In the genomic region with DNA sequence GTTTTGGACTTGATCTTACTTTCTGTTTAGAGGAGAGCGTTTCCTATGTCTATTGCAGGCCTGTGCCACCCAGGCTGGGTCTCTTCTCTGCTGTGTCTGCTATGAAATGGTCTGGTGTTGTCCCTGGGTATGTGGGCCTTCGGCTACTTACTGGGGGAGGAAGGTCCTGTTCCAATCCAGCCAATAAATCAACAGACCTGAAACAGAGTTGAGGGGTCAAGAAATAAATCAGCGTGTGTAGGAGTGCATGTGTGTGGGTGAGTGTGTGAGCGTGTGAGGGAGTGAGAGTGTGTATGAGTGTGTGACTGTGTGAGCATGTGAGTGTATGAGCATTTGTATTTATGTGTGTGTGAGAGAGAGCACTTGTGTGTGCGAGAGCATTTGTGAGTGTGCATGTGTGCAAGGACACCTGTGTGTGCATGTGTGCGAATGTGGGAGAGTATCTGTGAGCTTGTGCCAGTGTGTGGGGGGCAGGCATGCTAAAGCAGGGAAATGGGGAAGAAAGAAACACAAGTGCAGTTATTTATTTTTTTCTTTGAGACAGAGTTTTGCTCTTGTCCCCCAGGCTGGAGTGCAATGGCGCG, we compare ENCODE assay signal across 1 cellular context.
TF ChIP-seq lines count a peak whose summit lies in the region.

No MANE protein-coding gene starts in this region.

TF ChIP-seq in WTC11, 78 proteins besides CTCF, POLR2A, EP300 and RAD21 (continued from another document):
- TF ChIP-seq, protein P1, sequence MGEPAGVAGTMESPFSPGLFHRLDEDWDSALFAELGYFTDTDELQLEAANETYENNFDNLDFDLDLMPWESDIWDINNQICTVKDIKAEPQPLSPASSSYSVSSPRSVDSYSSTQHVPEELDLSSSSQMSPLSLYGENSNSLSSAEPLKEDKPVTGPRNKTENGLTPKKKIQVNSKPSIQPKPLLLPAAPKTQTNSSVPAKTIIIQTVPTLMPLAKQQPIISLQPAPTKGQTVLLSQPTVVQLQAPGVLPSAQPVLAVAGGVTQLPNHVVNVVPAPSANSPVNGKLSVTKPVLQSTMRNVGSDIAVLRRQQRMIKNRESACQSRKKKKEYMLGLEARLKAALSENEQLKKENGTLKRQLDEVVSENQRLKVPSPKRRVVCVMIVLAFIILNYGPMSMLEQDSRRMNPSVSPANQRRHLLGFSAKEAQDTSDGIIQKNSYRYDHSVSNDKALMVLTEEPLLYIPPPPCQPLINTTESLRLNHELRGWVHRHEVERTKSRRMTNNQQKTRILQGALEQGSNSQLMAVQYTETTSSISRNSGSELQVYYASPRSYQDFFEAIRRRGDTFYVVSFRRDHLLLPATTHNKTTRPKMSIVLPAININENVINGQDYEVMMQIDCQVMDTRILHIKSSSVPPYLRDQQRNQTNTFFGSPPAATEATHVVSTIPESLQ (CRISPR knock-in tag; IDR thresholded peaks at IDR 0.05), result no peak
- TF ChIP-seq ZNF396 (CRISPR knock-in tag; IDR thresholded peaks at IDR 0.05; ENCODE audit: borderline replicate concordance) (no peak), JUN (CRISPR knock-in tag; IDR thresholded peaks at IDR 0.05) (no peak), NFATC4 (CRISPR knock-in tag; IDR thresholded peaks at IDR 0.05) (no peak), SMAD4 (CRISPR knock-in tag; IDR thresholded peaks at IDR 0.05) (no peak), NFE2L1 (CRISPR knock-in tag; IDR thresholded peaks at IDR 0.05) (no peak), NFYB (CRISPR knock-in tag; conservative IDR thresholded peaks at IDR 0.05; ENCODE audit: low read depth) (no peak), ZNF263 (CRISPR knock-in tag; IDR thresholded peaks at IDR 0.05; ENCODE audit: low read depth) (no peak), TEAD4 (CRISPR knock-in tag; IDR thresholded peaks at IDR 0.05) (no peak), GRHL2 (CRISPR knock-in tag; IDR thresholded peaks at IDR 0.05; ENCODE audit: insufficient replicate concordance, severe bottlenecking) (no peak), KAT7 (CRISPR knock-in tag; IDR thresholded peaks at IDR 0.05; ENCODE audit: borderline replicate concordance) (no peak), CBFB (CRISPR knock-in tag; IDR thresholded peaks at IDR 0.05; ENCODE audit: low read depth) (no peak)
- TF ChIP-seq, protein P2, sequence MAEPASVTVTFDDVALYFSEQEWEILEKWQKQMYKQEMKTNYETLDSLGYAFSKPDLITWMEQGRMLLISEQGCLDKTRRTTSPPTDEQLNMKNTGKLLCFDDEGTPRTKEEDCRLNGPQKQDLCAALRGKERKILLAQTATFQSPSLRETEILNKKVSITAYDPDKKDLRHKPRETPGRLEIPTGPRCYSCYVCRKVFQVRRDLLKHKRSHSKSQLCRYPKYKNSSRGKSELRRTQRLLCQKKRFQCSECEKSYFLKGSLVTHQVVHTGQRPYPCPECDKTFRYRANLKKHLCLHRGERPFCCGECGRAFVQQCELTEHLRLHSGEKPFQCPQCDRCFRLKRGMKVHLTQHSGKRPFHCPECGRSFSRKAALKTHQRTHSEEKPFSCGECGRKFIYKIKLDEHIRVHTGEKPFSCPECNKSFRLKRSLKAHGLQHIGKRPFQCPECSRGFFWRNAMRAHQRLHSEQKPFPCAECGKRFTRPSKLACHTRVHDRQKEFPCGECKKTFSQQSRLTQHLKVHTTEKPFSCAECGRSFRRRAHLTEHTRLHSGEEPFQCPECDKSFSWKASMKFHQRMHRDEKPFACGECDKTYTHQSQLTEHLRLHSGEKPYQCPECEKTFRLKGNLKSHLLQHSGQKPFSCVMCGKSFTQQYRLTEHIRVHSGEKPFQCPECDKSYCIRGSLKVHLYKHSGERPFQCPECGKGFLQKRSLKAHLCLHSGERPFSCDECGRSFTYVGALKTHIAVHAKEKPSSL (CRISPR knock-in tag; conservative IDR thresholded peaks at IDR 0.05), result no peak
- TF ChIP-seq, protein P3, sequence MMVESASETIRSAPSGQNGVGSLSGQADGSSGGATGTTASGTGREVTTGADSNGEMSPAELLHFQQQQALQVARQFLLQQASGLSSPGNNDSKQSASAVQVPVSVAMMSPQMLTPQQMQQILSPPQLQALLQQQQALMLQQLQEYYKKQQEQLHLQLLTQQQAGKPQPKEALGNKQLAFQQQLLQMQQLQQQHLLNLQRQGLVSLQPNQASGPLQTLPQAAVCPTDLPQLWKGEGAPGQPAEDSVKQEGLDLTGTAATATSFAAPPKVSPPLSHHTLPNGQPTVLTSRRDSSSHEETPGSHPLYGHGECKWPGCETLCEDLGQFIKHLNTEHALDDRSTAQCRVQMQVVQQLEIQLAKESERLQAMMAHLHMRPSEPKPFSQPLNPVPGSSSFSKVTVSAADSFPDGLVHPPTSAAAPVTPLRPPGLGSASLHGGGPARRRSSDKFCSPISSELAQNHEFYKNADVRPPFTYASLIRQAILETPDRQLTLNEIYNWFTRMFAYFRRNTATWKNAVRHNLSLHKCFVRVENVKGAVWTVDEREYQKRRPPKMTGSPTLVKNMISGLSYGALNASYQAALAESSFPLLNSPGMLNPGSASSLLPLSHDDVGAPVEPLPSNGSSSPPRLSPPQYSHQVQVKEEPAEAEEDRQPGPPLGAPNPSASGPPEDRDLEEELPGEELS (CRISPR knock-in tag; IDR thresholded peaks at IDR 0.05), result no peak
- TF ChIP-seq, protein P4, sequence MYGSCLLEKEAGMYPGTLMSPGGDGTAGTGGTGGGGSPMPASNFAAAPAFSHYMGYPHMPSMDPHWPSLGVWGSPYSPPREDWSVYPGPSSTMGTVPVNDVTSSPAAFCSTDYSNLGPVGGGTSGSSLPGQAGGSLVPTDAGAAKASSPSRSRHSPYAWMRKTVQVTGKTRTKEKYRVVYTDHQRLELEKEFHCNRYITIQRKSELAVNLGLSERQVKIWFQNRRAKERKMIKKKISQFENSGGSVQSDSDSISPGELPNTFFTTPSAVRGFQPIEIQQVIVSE (CRISPR knock-in tag; IDR thresholded peaks at IDR 0.05; ENCODE audit: borderline replicate concordance), result no peak
- TF ChIP-seq, protein P5, sequence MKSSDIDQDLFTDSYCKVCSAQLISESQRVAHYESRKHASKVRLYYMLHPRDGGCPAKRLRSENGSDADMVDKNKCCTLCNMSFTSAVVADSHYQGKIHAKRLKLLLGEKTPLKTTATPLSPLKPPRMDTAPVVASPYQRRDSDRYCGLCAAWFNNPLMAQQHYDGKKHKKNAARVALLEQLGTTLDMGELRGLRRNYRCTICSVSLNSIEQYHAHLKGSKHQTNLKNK (CRISPR knock-in tag; IDR thresholded peaks at IDR 0.05), result no peak
